ENCODE assay signal across 30 cellular contexts in genomic region chr14:31556191-31556590, GRCh38.
"Had no signal": no experiment of that assay in that cellular context is flagged by ENCODE, and none has a peak within 500 bp of the region (broad histone marks: within the 10 kb centered on the region; RNA-seq: fewer than 3 reads in every experiment).

No MANE protein-coding gene starts in this region.

- H3K4me3 Mint-ChIP-seq: natural killer cell; nephron; neural progenitor cell; stimulated activated memory B cell treated with anti-CD40 and anti-IgM and Interleukin-4, amounts not matched to agents 10 μg/mL and 1 μg/mL and 100 μg/mL, for 72 hours; stimulated activated naive CD8-positive, alpha-beta T cell treated with anti-CD3 and anti-CD28 coated beads, Interleukin-15, amount 100 ng/mL, for 72 hours had no signal

- H3K4me3 ChIP-seq: neural progenitor cell, ovary, psoas muscle, skin epidermis, smooth muscle cell, spleen, suprapubic skin, testis, tibial artery, transverse colon, upper lobe of left lung, vagina had no signal

- DNase-seq: natural killer cell; occipital lobe; ovary; posterior cingulate gyrus; psoas muscle; right cardiac atrium; spleen; stimulated activated CD4-positive, alpha-beta T cell treated with anti-CD3 and anti-CD28 coated beads, Interleukin-12 subunit alpha, Interleukin-12 subunit beta, amount 100 ng/mL, for 4 hours; stimulated activated CD4-positive, alpha-beta T cell treated with anti-CD3 and anti-CD28 coated beads, Interleukin-1b, Interleukin-23, amount 100 ng/mL, for 48 hours; stimulated activated CD4-positive, alpha-beta T cell treated with anti-CD3 and anti-CD28 coated beads, Interleukin-4, amount 100 ng/mL, for 1 hour; stimulated activated CD4-positive, alpha-beta T cell treated with anti-CD3 and anti-CD28 coated beads, Interleukin-4, amount 100 ng/mL, for 4 hours; stimulated activated CD8-positive, alpha-beta memory T cell treated with anti-CD3 and anti-CD28 coated beads, Interleukin-4, amount 100 ng/mL, for 48 hours; stimulated activated naive CD4-positive, alpha-beta T cell; stimulated activated naive CD8-positive, alpha-beta T cell treated with anti-CD3 and anti-CD28 coated beads, Interleukin-15, amount 100 ng/mL, for 72 hours; stimulated activated naive CD8-positive, alpha-beta T cell treated with anti-CD3 and anti-CD28 coated beads, Interleukin-15, Interleukin-2, amounts not matched to agents 100 U/mL and 50 U/mL, for 24 hours; substantia nigra; testis; tibial artery; transverse colon; upper lobe of left lung had no signal

- H2AFZ ChIP-seq: neural progenitor cell, parathyroid adenoma had no signal

- H3K27ac Mint-ChIP-seq: natural killer cell; nephron; neural progenitor cell; progenitor cell of endocrine pancreas; stimulated activated memory B cell treated with anti-CD40 and anti-IgM and Interleukin-4, amounts not matched to agents 10 μg/mL and 1 μg/mL and 100 μg/mL, for 72 hours; stimulated activated naive CD8-positive, alpha-beta T cell treated with anti-CD3 and anti-CD28 coated beads, Interleukin-15, amount 100 ng/mL, for 72 hours had no signal

- H3K36me3 Mint-ChIP-seq: natural killer cell; neural progenitor cell; stimulated activated memory B cell treated with anti-CD40 and anti-IgM and Interleukin-4, amounts not matched to agents 10 μg/mL and 1 μg/mL and 100 μg/mL, for 72 hours had no signal

- H3K4me2 ChIP-seq: neural progenitor cell, smooth muscle cell had no signal

- FAIRE-seq: urothelium cell line had no signal

- H3K9ac ChIP-seq: neural progenitor cell, parathyroid adenoma had no signal

- H3K9me3 Mint-ChIP-seq: natural killer cell; neural progenitor cell; stimulated activated naive CD8-positive, alpha-beta T cell treated with anti-CD3 and anti-CD28 coated beads, Interleukin-15, amount 100 ng/mL, for 72 hours had no signal

- H3K4me1 ChIP-seq: neural progenitor cell, testis, vagina had no signal

- H3K9me3 ChIP-seq: ovary, psoas muscle, spleen, suprapubic skin, testis, tibial artery, transverse colon, upper lobe of left lung, vagina had no signal

- H3K27ac ChIP-seq: neural progenitor cell, ovary, parathyroid adenoma, psoas muscle, skin epidermis, spleen, suprapubic skin, testis, tibial artery, transverse colon, upper lobe of left lung, vagina had no signal

- H3K79me2 ChIP-seq: parathyroid adenoma had no signal

- H3K27me3 ChIP-seq: ovary, testis, tibial artery, transverse colon, upper lobe of left lung, vagina had no signal

- H3K36me3 ChIP-seq: neural progenitor cell, ovary, spleen, suprapubic skin, tibial artery, transverse colon, upper lobe of left lung, vagina had no signal
